ENCODE assay signal across 12 cellular contexts in the genomic region with DNA sequence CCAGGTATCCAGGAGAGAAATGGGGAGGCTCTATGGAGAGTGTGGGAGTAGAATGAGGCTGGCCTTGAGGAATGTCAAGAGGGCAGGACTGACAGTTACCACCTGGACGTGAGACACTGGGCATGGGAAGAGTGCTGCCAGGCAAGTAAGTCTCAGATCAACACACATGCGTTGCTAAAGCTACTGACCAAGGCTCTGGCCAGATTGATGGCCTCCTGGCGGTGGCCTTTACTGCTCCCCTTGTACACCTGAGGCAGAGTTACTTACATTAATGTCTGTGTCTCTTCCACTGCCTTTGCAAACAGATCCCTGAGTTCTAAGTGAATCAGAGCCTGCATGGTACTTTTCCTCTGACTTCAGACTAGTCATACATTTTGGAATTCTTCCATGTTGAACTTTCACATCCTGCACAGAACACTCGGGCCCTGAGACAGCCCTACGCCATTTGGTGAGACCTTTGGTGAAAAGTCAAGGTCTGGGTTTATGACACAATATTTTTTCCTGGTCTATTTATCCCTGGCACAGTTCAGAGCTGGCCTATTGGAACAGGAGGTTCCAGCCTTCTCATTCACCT.
DNase-seq lines count a peak whose midpoint lies in the region; ATAC-seq and TF ChIP-seq lines count a peak whose summit lies in the region.
"Had no signal": no experiment of that assay in that cellular context is flagged by ENCODE, and none has a peak within 500 bp of the region (broad histone marks: within the 10 kb centered on the region; RNA-seq: fewer than 3 reads in every experiment).

No MANE protein-coding gene starts in this region.

- intact Hi-C loops in natural killer cell (cut with micrococcal nuclease): loop anchor here (10.0 kb wide), 1 partner anchor 453 kb away; no protein-coding TSS in a partner anchor
- intact Hi-C loops in aorta (cut with DNase I): loop anchor here (5.0 to 10.0 kb wide), 4 partner anchors 74 to 453 kb away; no protein-coding TSS in a partner anchor
- intact Hi-C loops in activated CD4-positive, alpha-beta memory T cell treated with anti-CD3 and anti-CD28 coated beads for 36 hours (cut with micrococcal nuclease): no loop called here

- no peaks in the 10 kb centered on the region for H3K36me3 Mint-ChIP-seq in natural killer cell treated with Interleukin-12 subunit alpha and Interleukin-12 subunit beta and Interleukin-15 and Interleukin-18, amount 100 ng/mL, for 72 hours
- H3K36me3 Mint-ChIP-seq in natural killer cell: peaks cover 1% of the 10 kb centered on the region
- no peaks in the 10 kb centered on the region for H3K36me3 Mint-ChIP-seq in activated CD4-positive, alpha-beta memory T cell treated with anti-CD3 and anti-CD28 coated beads for 36 hours

- H3K4me1 ChIP-seq in aorta (ENCODE audit: control insufficient read depth in 1 of 2, insufficient read depth in 2 of 2, low read length in 2 of 2): peaks cover 0 to 5% of the 10 kb centered on the region in 2 donors

- CTCF ChIA-PET in activated CD4-positive, alpha-beta memory T cell treated with anti-CD3 and anti-CD28 coated beads for 36 hours (lab: Charles Lee): no interaction called here

- no peaks in the 10 kb centered on the region for H3K27me3 ChIP-seq in aorta (ENCODE audit: control insufficient read depth in 1 of 2, insufficient read depth in 2 of 2, low read length in 1 of 2)
- H3K27me3 ChIP-seq: tibial nerve had no signal

- H3K4me3 ChIP-seq in choroid plexus epithelial cell (ENCODE audit: low read depth, low read length) (no peak overlapping the region), aorta (ENCODE audit: low read length in 2 of 2) (no peak overlapping the region)
- H3K4me3 ChIP-seq: GM12878, tibial nerve had no signal

- peak overlapping the region; percentile 2 to 62 for H3K27ac ChIP-seq in aorta (ENCODE audit: low read depth in 1 of 2, low read length in 2 of 2)
- H3K27ac ChIP-seq: 22Rv1 had no signal

- peaks cover 23 to 43% of the 10 kb centered on the region in 2 donors for H3K27me3 Mint-ChIP-seq in natural killer cell treated with Interleukin-12 subunit alpha and Interleukin-12 subunit beta and Interleukin-15 and Interleukin-18, amount 100 ng/mL, for 72 hours
- H3K27me3 Mint-ChIP-seq in natural killer cell (ENCODE audit: low read depth in 2 of 2): peaks cover 51 to 90% of the 10 kb centered on the region in 2 donors
- no peaks in the 10 kb centered on the region for H3K27me3 Mint-ChIP-seq in activated CD4-positive, alpha-beta memory T cell treated with anti-CD3 and anti-CD28 coated beads for 36 hours

- POLR2A ChIA-PET in activated CD4-positive, alpha-beta memory T cell treated with anti-CD3 and anti-CD28 coated beads for 36 hours (lab: Charles Lee): interaction anchor here (0.8 kb wide), 1 partner anchor 10 kb away, joined by 3 read pairs; no protein-coding TSS in a partner anchor

- H3K9me3 Mint-ChIP-seq in natural killer cell treated with Interleukin-12 subunit alpha and Interleukin-12 subunit beta and Interleukin-15 and Interleukin-18, amount 100 ng/mL, for 72 hours: no peaks in the 10 kb centered on the region
- no peaks in the 10 kb centered on the region for H3K9me3 Mint-ChIP-seq in natural killer cell
- H3K9me3 Mint-ChIP-seq in activated CD4-positive, alpha-beta memory T cell treated with anti-CD3 and anti-CD28 coated beads for 36 hours: no peaks in the 10 kb centered on the region

- H3K4me1 Mint-ChIP-seq in natural killer cell treated with Interleukin-12 subunit alpha and Interleukin-12 subunit beta and Interleukin-15 and Interleukin-18, amount 100 ng/mL, for 72 hours (ENCODE audit: low read depth in 2 of 2): peaks cover 14 to 34% of the 10 kb centered on the region in 2 donors
- H3K4me1 Mint-ChIP-seq in natural killer cell: peaks cover 39 to 49% of the 10 kb centered on the region in 2 donors
- peaks cover 5% of the 10 kb centered on the region for H3K4me1 Mint-ChIP-seq in activated CD4-positive, alpha-beta memory T cell treated with anti-CD3 and anti-CD28 coated beads for 36 hours (ENCODE audit: low read depth)

- no peaks in the 10 kb centered on the region for H3K36me3 ChIP-seq in aorta (ENCODE audit: control insufficient read depth in 1 of 2, insufficient read depth in 2 of 2, low read length in 1 of 2)
- H3K36me3 ChIP-seq: tibial nerve had no signal

- no peaks in the 10 kb centered on the region for H3K9me3 ChIP-seq in aorta (ENCODE audit: control insufficient read depth, low read length)
- H3K9me3 ChIP-seq: tibial nerve had no signal

- TF ChIP-seq CTCF in natural killer cell (IDR thresholded peaks at IDR 0.05) (no peak), choroid plexus epithelial cell (conservative IDR thresholded peaks at IDR 0.05; ENCODE audit: low read depth, low read length) (no peak)

- H3K27ac Mint-ChIP-seq in natural killer cell treated with Interleukin-12 subunit alpha and Interleukin-12 subunit beta and Interleukin-15 and Interleukin-18, amount 100 ng/mL, for 72 hours: peak overlapping the region in 1 of 2 donors; percentile 21
- no peak overlapping the region for H3K27ac Mint-ChIP-seq in natural killer cell
- no peak overlapping the region for H3K27ac Mint-ChIP-seq in activated CD4-positive, alpha-beta memory T cell treated with anti-CD3 and anti-CD28 coated beads for 36 hours

- DNase-seq in natural killer cell treated with Interleukin-12 subunit alpha and Interleukin-12 subunit beta and Interleukin-15 and Interleukin-18, amount 100 ng/mL, for 72 hours (ENCODE audit: low spot score): no peak
- DNase-seq in natural killer cell (no peak), choroid plexus epithelial cell (ENCODE audit: low read depth) (peak; percentile 91), left lobe of liver (ENCODE audit: low spot score) (no peak), aorta (no peak)
- no peak for DNase-seq in activated CD4-positive, alpha-beta memory T cell treated with anti-CD3 and anti-CD28 coated beads for 36 hours
- DNase-seq: stimulated activated CD4-positive, alpha-beta T cell treated with anti-CD3 and anti-CD28 coated beads, Interleukin-1b, Interleukin-23, amount 100 ng/mL, for 48 hours had no signal

- 43 to 52% methylated on average over 5 of the region's 5 CpGs for WGBS in aorta, 2 donors

- H3K4me3 Mint-ChIP-seq in natural killer cell treated with Interleukin-12 subunit alpha and Interleukin-12 subunit beta and Interleukin-15 and Interleukin-18, amount 100 ng/mL, for 72 hours: peak overlapping the region; percentile 13
- H3K4me3 Mint-ChIP-seq in natural killer cell: no peak overlapping the region
- no peak overlapping the region for H3K4me3 Mint-ChIP-seq in activated CD4-positive, alpha-beta memory T cell treated with anti-CD3 and anti-CD28 coated beads for 36 hours

- no peak for ATAC-seq in natural killer cell treated with Interleukin-12 subunit alpha and Interleukin-12 subunit beta and Interleukin-15 and Interleukin-18, amount 100 ng/mL, for 72 hours
- ATAC-seq in natural killer cell: no peak
- ATAC-seq in left lobe of liver: peak; percentile 24
- no peak for ATAC-seq in aorta (ENCODE audit: low FRiP score)
- no peak for ATAC-seq in HG03196 (IDR thresholded peaks at IDR 0.05; ENCODE audit: unreplicated experiment)
- ATAC-seq in HG02840 (IDR thresholded peaks at IDR 0.05; ENCODE audit: low FRiP score, unreplicated experiment): no peak
- ATAC-seq: GM12878 had no signal
